Comparison of ENCODE assay signal across 21 cellular contexts in the genomic region with DNA sequence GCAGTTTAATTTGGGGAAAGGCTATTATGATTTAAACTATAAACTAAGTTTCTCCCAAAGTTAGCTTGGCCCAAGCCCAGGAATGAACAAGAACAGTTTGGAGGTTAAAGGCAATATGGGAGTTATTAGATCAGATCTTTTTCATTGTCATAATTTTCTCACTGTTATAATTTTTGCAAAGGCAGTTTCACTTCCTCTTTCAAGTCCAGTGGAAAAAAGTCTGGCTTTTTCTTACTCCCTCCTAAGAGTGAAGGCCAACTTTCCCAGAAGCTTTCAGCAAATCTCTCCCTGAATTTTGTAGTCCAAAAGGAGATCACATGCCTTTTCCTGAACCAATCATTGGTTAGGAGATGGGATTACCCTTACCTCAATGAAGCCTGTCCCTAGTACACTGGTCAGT. TPM values are rescaled to one million over a fixed set of nuclear protein-coding genes. Genes with fewer than 3 reads are reported as not detected.
DNase-seq lines count a peak whose midpoint lies in the region; ATAC-seq, FAIRE-seq and TF ChIP-seq lines count a peak whose summit lies in the region.
"Had no signal": no experiment of that assay in that cellular context is flagged by ENCODE, and none has a peak within 500 bp of the region (broad histone marks: within the 10 kb centered on the region; RNA-seq: fewer than 3 reads in every experiment).

No MANE protein-coding gene starts in this region.

- RAD21 ChIA-PET in GM12878 (lab: Charles Lee; ENCODE audit: unreplicated experiment): interaction anchor here (1.6 kb wide), 1 partner anchor 175 kb away, joined by 4 read pairs; no protein-coding TSS in a partner anchor

- H3K4me3 ChIP-seq in BLaER1 treated with 17β-estradiol and CSF1 and Interleukin-3, amounts not matched to agents 10 nM and 100 nM: no peak overlapping the region
- H3K4me3 ChIP-seq in GM23338: no peak overlapping the region
- H3K4me3 ChIP-seq in GM12878: no peak overlapping the region
- H3K4me3 ChIP-seq: SJSA1 had no signal

- peak overlapping the region in 10 of 11 experiments; percentile 3 to 51 (median 26); a peak in 13 of 22 replicates for H3K4me2 ChIP-seq in BLaER1 treated with 17β-estradiol and CSF1 and Interleukin-3, amounts not matched to agents 10 nM and 100 nM
- H3K4me2 ChIP-seq in GM23338 (no peak overlapping the region), GM12878 (ENCODE audit: control insufficient read depth, insufficient read depth) (no peak overlapping the region)
- H3K4me2 ChIP-seq: KMS-11 had no signal

- peak in 1 of 2 experiments; percentile 51; a peak in 1 of 4 replicates for TF ChIP-seq EP300 in GM12878 (IDR thresholded peaks at IDR 0.05; ENCODE audit: borderline replicate concordance in 1 of 2, control insufficient read depth in 1 of 2, low read depth in 2 of 2, low read length in 2 of 2)

- no peak overlapping the region for H3K4me3 Mint-ChIP-seq in GM23338
- H3K4me3 Mint-ChIP-seq: CD4-positive, alpha-beta memory T cell had no signal

- SMC1A ChIA-PET in GM12878 (lab: Charles Lee; ENCODE audit: uncharacterized antibody, unreplicated experiment): interaction anchor here (1.6 to 3.4 kb wide), 3 partner anchors 26 to 196 kb away, joined by 6 to 11 read pairs (median 8); no protein-coding TSS in a partner anchor

- 0 out of 3 replicates have a peak, but pooled peaks cover 4% of the 10 kb centered on the region for H3K9me3 Mint-ChIP-seq in GM23338

- no peak for TF ChIP-seq RAD21 in GM12878 (IDR thresholded peaks at IDR 0.05; ENCODE audit: insufficient read depth, low read depth, low read length)

- no peak for ATAC-seq in GM23338
- ATAC-seq in GM12878: peak; percentile 56
- ATAC-seq in GM21447 (IDR thresholded peaks at IDR 0.05; ENCODE audit: unreplicated experiment): no peak

- no peaks in the 10 kb centered on the region for H3K36me3 ChIP-seq in BLaER1 treated with 17β-estradiol and CSF1 and Interleukin-3, amounts not matched to agents 10 nM and 100 nM
- H3K36me3 ChIP-seq in GM23338 (ENCODE audit: insufficient read depth) (no peaks in the 10 kb centered on the region), GM12878 (ENCODE audit: control insufficient read depth in 2 of 2, insufficient read depth in 2 of 2, low read length in 1 of 2) (no peaks in the 10 kb centered on the region)
- H3K36me3 ChIP-seq: SJSA1 had no signal

- H3K4me1 ChIP-seq in BLaER1 treated with 17β-estradiol and CSF1 and Interleukin-3, amounts not matched to agents 10 nM and 100 nM: peaks cover 10 to 20% (median 12%) of the 10 kb centered on the region in 10 experiments
- H3K4me1 ChIP-seq in GM23338 (ENCODE audit: insufficient read depth) (no peaks in the 10 kb centered on the region), GM12878 (ENCODE audit: control insufficient read depth, insufficient read depth, low read length) (peaks cover 7% of the 10 kb centered on the region)

- peaks cover 0 to 13% (median 9%) of the 10 kb centered on the region in 11 experiments; a peak in 13 of 22 replicates for H3K9me3 ChIP-seq in BLaER1 treated with 17β-estradiol and CSF1 and Interleukin-3, amounts not matched to agents 10 nM and 100 nM (replicated peaks in 1 of 11)
- no peaks in the 10 kb centered on the region; the same call in 1 of the 3 replicates for H3K9me3 ChIP-seq in GM12878 (replicated peaks; ENCODE audit: control insufficient read depth, insufficient read depth, low read length)
- H3K9me3 ChIP-seq: SJSA1 had no signal

- peak overlapping the region in 2 of 11 experiments; percentile 11 to 35; a peak in 1 of 22 replicates for H3K27ac ChIP-seq in BLaER1 treated with 17β-estradiol and CSF1 and Interleukin-3, amounts not matched to agents 10 nM and 100 nM
- H3K27ac ChIP-seq in GM23338 (ENCODE audit: low read depth): no peak overlapping the region
- no peak overlapping the region for H3K27ac ChIP-seq in GM12878 (ENCODE audit: control insufficient read depth, insufficient read depth)
- H3K27ac ChIP-seq: KMS-11, SJSA1 had no signal

- no peaks in the 10 kb centered on the region for H3K9me2 ChIP-seq in GM23338 (ENCODE audit: insufficient read depth)

- H3K79me2 ChIP-seq in GM23338 (replicated peaks; ENCODE audit: insufficient read depth) (no peaks in the 10 kb centered on the region), GM12878 (ENCODE audit: control insufficient read depth, insufficient read depth, low read length) (no peaks in the 10 kb centered on the region)

- H3F3A ChIP-seq in GM23338 (replicated peaks; ENCODE audit: low read depth): no peaks in the 10 kb centered on the region

- BruUV-seq in GM12878 (replicated peaks; lab: Mats Ljungman, UMichigan): no TSS peak

- no peak overlapping the region for H3K9ac ChIP-seq in BLaER1 treated with 17β-estradiol and CSF1 and Interleukin-3, amounts not matched to agents 10 nM and 100 nM
- no peak overlapping the region for H3K9ac ChIP-seq in GM12878 (ENCODE audit: control insufficient read depth, insufficient read depth, low read length)
- H3K9ac ChIP-seq: KMS-11 had no signal

- TF ChIP-seq CTCF in GM23338 (conservative IDR thresholded peaks at IDR 0.05; ENCODE audit: low read depth in 2 of 2) (no peak), GM12878 (IDR thresholded peaks at IDR 0.05 in 2 of 3, conservative IDR thresholded peaks at IDR 0.05 in 1 of 3; ENCODE audit: control insufficient read depth in 2 of 3, extremely low read depth in 1 of 3, insufficient read depth in 1 of 3, low read depth in 3 of 3, low read length in 3 of 3) (no peak), GM20000 (IDR thresholded peaks at IDR 0.05; ENCODE audit: extremely low read depth, missing control alignments) (no peak)

- no peaks in the 10 kb centered on the region for H3K27me3 ChIP-seq in BLaER1 treated with 17β-estradiol and CSF1 and Interleukin-3, amounts not matched to agents 10 nM and 100 nM
- H3K27me3 ChIP-seq in GM23338 (ENCODE audit: insufficient read depth) (no peaks in the 10 kb centered on the region), GM12878 (replicated peaks in 1 of 2; ENCODE audit: control insufficient read depth in 2 of 2, insufficient read depth in 2 of 2, low read length in 1 of 2) (no peaks in the 10 kb centered on the region)
- H3K27me3 ChIP-seq: SJSA1 had no signal

- in situ Hi-C loops in GM12878 (cut with MboI): no loop called here

- no peak for DNase-seq in GM23338 (ENCODE audit: low spot score)
- peak; percentile 36 for DNase-seq in NOMO-1 treated with DMSO at 0.1 percent for 48 hours (lab: John Stamatoyannopoulos, UW; ENCODE audit: unreplicated experiment)
- DNase-seq in GM12878 (ENCODE audit: low read depth, low spot score): no peak
- DNase-seq in GM20000 (ENCODE audit: low spot score): no peak
- no peak for DNase-seq in DMS153 (lab: John Stamatoyannopoulos, UW)
- no peak for DNase-seq in C1 segment of cervical spinal cord (lab: John Stamatoyannopoulos, UW)
- DNase-seq: Calu3; CD4-positive, alpha-beta memory T cell; NCI-H1417; NCI-H2029; NCI-H2171 treated with DMSO at 0.1 percent for 48 hours; NCI-H446 treated with DMSO at 0.1 percent for 48 hours; T1000 had no signal

- no peaks in the 10 kb centered on the region for H4K20me1 ChIP-seq in BLaER1 treated with 17β-estradiol and CSF1 and Interleukin-3, amounts not matched to agents 10 nM and 100 nM
- no peaks in the 10 kb centered on the region for H4K20me1 ChIP-seq in GM23338 (replicated peaks; ENCODE audit: insufficient read depth)
- no peaks in the 10 kb centered on the region for H4K20me1 ChIP-seq in GM12878 (ENCODE audit: control insufficient read depth, insufficient read depth)

- FAIRE-seq in GM12878 (lab: Jason Lieb, UNC): no peak

- H3K27ac Mint-ChIP-seq in GM23338: no peak overlapping the region

- POLR2A ChIA-PET in GM12878 (lab: Charles Lee): no interaction called here

- CTCF ChIA-PET in GM12878 (lab: Yijun Ruan, JAX): interaction anchor here (1.7 kb wide), 1 partner anchor 34 kb away, joined by 5 read pairs; no protein-coding TSS in a partner anchor

- intact Hi-C loops in GM12878 (cut with micrococcal nuclease; ENCODE audit: unreplicated experiment): no loop called here

- H3K36me3 Mint-ChIP-seq in GM23338 (ENCODE audit: low read depth): no peaks in the 10 kb centered on the region
- H3K36me3 Mint-ChIP-seq: CD4-positive, alpha-beta memory T cell had no signal

- no peak for TF ChIP-seq POLR2A in GM12878 (IDR thresholded peaks at IDR 0.05; ENCODE audit: low read depth, low read length)

- peaks cover 3% of the 10 kb centered on the region for H3K27me3 Mint-ChIP-seq in GM23338 (ENCODE audit: insufficient read depth, low read depth, poor library complexity)
- H3K27me3 Mint-ChIP-seq: CD4-positive, alpha-beta memory T cell had no signal

- peak overlapping the region; percentile 32; the same call in 1 of the 2 replicates for H2AFZ ChIP-seq in GM23338
- no peak overlapping the region for H2AFZ ChIP-seq in GM12878 (ENCODE audit: control insufficient read depth, low read depth, low read length)

- H3K4me1 Mint-ChIP-seq in GM23338: no peaks in the 10 kb centered on the region

RNA-seq across cellular contexts. Expression of gene BLMH, which starts 9.1 kb away (rescaled TPM):
- total RNA-seq in GM23338 (2014; rRNA removed; shearing (Covaris generic)): 58.7 and 63.1 TPM in 2 replicates
- polyA plus RNA-seq in GM23338 (2016; fragmentation: Nextera tagmentation; extraction: Ambion mirVana) (32.1 and 36.4 TPM in 2 replicates), GM12878 (2011; rRNA removed) (29.8 and 31.0 TPM in 2 replicates), GM12878 (2014; fragmentation: Illumina TruSeq; extraction: Trizol) (59.9 and 66.1 TPM in 2 replicates), GM12878 (2014; fragmentation: Nextera tagmentation; extraction: Ambion mirVana) (10 to 100 TPM; 16.1 to 34.2 TPM), GM12878 (2014; rRNA removed) (42.7 and 49.2 TPM in 2 replicates), GM12878 (2016; fragmentation: Nextera tagmentation; extraction: Ambion mirVana) (10 to 100 TPM; 63.3 to 63.4 TPM)
- 76.3 and 85.3 TPM in 2 replicates for total RNA-seq in GM12878 (2013; cell fraction: nucleolus; rRNA removed)
- total RNA-seq in GM12878 (2014; rRNA removed) (37.2 and 42.8 TPM in 2 replicates), GM12878 (2014; rRNA removed; fragmentation: Illumina TruSeq; extraction: Trizol) (58.8 and 59.7 TPM in 2 replicates), GM12878 (2021) (63.9 and 64.5 TPM in 2 replicates)
- polyA plus RNA-seq in GM12878 (2011; ENCODE audit: low read depth): 27.2 TPM
- 19.9 and 20.1 TPM in 2 replicates for polyA plus RNA-seq in GM12878 (2011; cell fraction: cytosol; rRNA removed)
- 33.2 and 44.3 TPM in 2 replicates for polyA plus RNA-seq in GM12878 (2011; cell fraction: nucleus; rRNA removed)
- polyA plus RNA-seq in GM12878 (2012): 30.3 and 36.3 TPM in 2 replicates
- polyA minus RNA-seq in GM12878 (2011; rRNA and poly(A)+ RNA removed): 29.3 and 36.0 TPM in 2 replicates
- polyA minus RNA-seq in GM12878 (2011; cell fraction: cytosol; rRNA and poly(A)+ RNA removed): 9.9 and 13.5 TPM in 2 replicates
- 27.3 and 63.5 TPM in 2 replicates for polyA minus RNA-seq in GM12878 (2011; cell fraction: nucleus; rRNA and poly(A)+ RNA removed)

RNA-seq across cellular contexts. Expression of gene TMIGD1, which starts 33.1 kb away (rescaled TPM):
- total RNA-seq in GM23338 (2014; rRNA removed; shearing (Covaris generic)): not detected in 2 replicates
- polyA plus RNA-seq in GM23338 (2016; fragmentation: Nextera tagmentation; extraction: Ambion mirVana): not detected in 2 replicates
- total RNA-seq in GM12878 (2013; cell fraction: nucleolus; rRNA removed): not detected in 2 replicates
- not detected in 2 replicates for total RNA-seq in GM12878 (2014; rRNA removed)
- not detected in 2 replicates for total RNA-seq in GM12878 (2014; rRNA removed; fragmentation: Illumina TruSeq; extraction: Trizol)
- not detected in 2 replicates for total RNA-seq in GM12878 (2021)
- not detected for polyA plus RNA-seq in GM12878 (2011; ENCODE audit: low read depth)
- polyA plus RNA-seq in GM12878 (2011; rRNA removed): 0.10 TPM in 1 of 2 replicates, not detected in the other
- polyA plus RNA-seq in GM12878 (2011; cell fraction: cytosol; rRNA removed): not detected in 2 replicates
- polyA plus RNA-seq in GM12878 (2011; cell fraction: nucleus; rRNA removed): not detected in 2 replicates
- not detected in 2 replicates for polyA plus RNA-seq in GM12878 (2012)
- not detected in 2 replicates for polyA plus RNA-seq in GM12878 (2014; fragmentation: Illumina TruSeq; extraction: Trizol)
- not detected for polyA plus RNA-seq in GM12878 (2014; fragmentation: Nextera tagmentation; extraction: Ambion mirVana)
- polyA plus RNA-seq in GM12878 (2014; rRNA removed): not detected in 2 replicates
- polyA plus RNA-seq in GM12878 (2016; fragmentation: Nextera tagmentation; extraction: Ambion mirVana): not detected
- not detected in 2 replicates for polyA minus RNA-seq in GM12878 (2011; rRNA and poly(A)+ RNA removed)
- polyA minus RNA-seq in GM12878 (2011; cell fraction: cytosol; rRNA and poly(A)+ RNA removed): not detected in 2 replicates
- not detected in 2 replicates for polyA minus RNA-seq in GM12878 (2011; cell fraction: nucleus; rRNA and poly(A)+ RNA removed)
- total RNA-seq: Calu3; CD4-positive, alpha-beta memory T cell; G401; H4; MCF 10A; RPMI7951; SJSA1 had no signal
- polyA plus RNA-seq: CD4-positive, alpha-beta memory T cell had no signal

Comparison
In these comparisons a context has a peak if more than half of its experiments do, and no peak if none do; other contexts are left out.
1. H3K4me2 ChIP-seq: peak in BLaER1 treated with 17β-estradiol and CSF1 and Interleukin-3, amounts not matched to agents 10 nM and 100 nM (10 of 11); none in GM23338 (single experiment) and GM12878 (single experiment).